ENCODE assay signal across 11 cellular contexts in the genomic region with DNA sequence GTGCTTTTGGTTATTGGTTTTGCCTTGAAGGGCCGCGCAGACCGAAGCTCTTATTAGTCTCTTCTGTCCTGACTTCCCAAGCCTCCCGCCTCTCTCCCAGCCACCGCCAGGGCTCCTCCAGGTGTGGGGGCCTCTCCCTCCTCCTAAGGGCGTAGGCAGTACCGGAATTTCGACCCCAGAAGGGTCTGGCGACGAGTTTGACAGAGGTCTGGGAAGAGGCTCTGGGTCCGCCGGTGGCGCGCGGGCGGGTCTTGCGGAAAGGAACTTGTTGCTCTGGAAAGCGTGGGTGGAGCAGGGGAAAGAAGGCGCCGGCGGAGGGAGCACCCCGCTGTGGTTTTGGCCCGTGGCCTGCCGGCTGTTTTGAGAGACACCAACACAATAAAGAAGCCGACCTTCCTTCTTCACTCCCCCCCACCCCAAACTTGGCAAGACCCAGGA. TPM values are rescaled to one million over a fixed set of nuclear protein-coding genes. Genes with fewer than 3 reads are reported as not detected.
DNase-seq lines count a peak whose midpoint lies in the region; ATAC-seq and TF ChIP-seq lines count a peak whose summit lies in the region.
"Had no signal": no experiment of that assay in that cellular context is flagged by ENCODE, and none has a peak within 500 bp of the region (broad histone marks: within the 10 kb centered on the region; RNA-seq: fewer than 3 reads in every experiment).

No MANE protein-coding gene starts in this region.

- H3K9me3 ChIP-seq in iPS-15b (ENCODE audit: control insufficient read depth, insufficient read depth, low read length) (no peaks in the 10 kb centered on the region), thyroid gland (no peaks in the 10 kb centered on the region), gastroesophageal sphincter (no peaks in the 10 kb centered on the region)

- intact Hi-C loops in thyroid gland (cut with DNase I) = no loop called here

- H3K9ac ChIP-seq in iPS-15b (ENCODE audit: low read depth, low read length) = no peak overlapping the region

- in situ Hi-C loops in GM13977 (cut with MboI; ENCODE audit: low pct_unique_long_range_greater_than_20kb, low sequenced_read_pairs, unreplicated experiment) = no loop called here

- TF ChIP-seq EP300 in gastroesophageal sphincter (IDR thresholded peaks at IDR 0.05) = no peak

- TF ChIP-seq CTCF in thyroid gland (IDR thresholded peaks at IDR 0.05) (no peak), gastroesophageal sphincter (IDR thresholded peaks at IDR 0.05) (no peak), GM13977 (IDR thresholded peaks at IDR 0.05; ENCODE audit: extremely low read depth, insufficient read depth, missing control alignments) (no peak)

- 4% methylated on average over 25 of the region's 25 CpGs for WGBS in thyroid gland, 2 donors
- 1% methylated on average over 18 of the region's 25 CpGs; no CpG with 5 or more reads in 1 of the 2 donors for WGBS in gastroesophageal sphincter (ENCODE audit: low coverage in 1 of 2), 2 donors

- H3K4me3 ChIP-seq in iPS-15b (ENCODE audit: low read depth, low read length) = peak overlapping the region; percentile 53
- H3K4me3 ChIP-seq in thyroid gland (replicated peaks in 1 of 3) = peak overlapping the region; percentile 7 to 45 (median 21)
- H3K4me3 ChIP-seq in gastroesophageal sphincter = peak overlapping the region in 1 of 2 donors; percentile 47

- TF ChIP-seq POLR2A in thyroid gland (IDR thresholded peaks at IDR 0.05) (no peak), gastroesophageal sphincter (IDR thresholded peaks at IDR 0.05) (no peak)

- peaks cover 9% of the 10 kb centered on the region for H3K4me1 ChIP-seq in iPS-15b (ENCODE audit: control insufficient read depth, insufficient read depth, low read length)
- H3K4me1 ChIP-seq in thyroid gland = peaks cover 16 to 20% of the 10 kb centered on the region in 2 donors
- peaks cover 0 to 20% (median 5%) of the 10 kb centered on the region in 3 donors for H3K4me1 ChIP-seq in gastroesophageal sphincter

- H3K36me3 ChIP-seq in iPS-15b (ENCODE audit: control insufficient read depth, insufficient read depth, low read length) (no peaks in the 10 kb centered on the region), thyroid gland (no peaks in the 10 kb centered on the region), gastroesophageal sphincter (no peaks in the 10 kb centered on the region)

- DNase-seq in NCI-H2171 treated with DMSO at 0.1 percent for 48 hours (lab: John Stamatoyannopoulos, UW) (peak; percentile 9), NCI-H2171 (lab: John Stamatoyannopoulos, UW) (no peak), NCI-H748 (lab: John Stamatoyannopoulos, UW; ENCODE audit: unreplicated experiment) (peak; percentile 92), thyroid gland (peak; percentile 56 to 69), GM13977 (ENCODE audit: low spot score) (no peak)
- no peak for DNase-seq in stimulated activated CD8-positive, alpha-beta memory T cell treated with anti-CD3 and anti-CD28 coated beads, Interleukin-4, amount 100 ng/mL, for 48 hours

- ATAC-seq in gastroesophageal sphincter = no peak
- ATAC-seq: activated CD4-positive, CD25-positive, alpha-beta regulatory T cell treated with anti-CD3 and anti-CD28 coated beads, Interleukin-2, amount 50 U/mL, for 24 hours; activated T-helper 17 cell treated with anti-CD3 and anti-CD28 coated beads, Interleukin-2, amount 50 U/mL, for 72 hours had no signal

- no peak overlapping the region for H3K27ac ChIP-seq in thyroid gland
- peak overlapping the region in 1 of 4 donors; percentile 2 for H3K27ac ChIP-seq in gastroesophageal sphincter

- H3K27me3 ChIP-seq in iPS-15b (ENCODE audit: control insufficient read depth, insufficient read depth, low read length) (peaks cover 55% of the 10 kb centered on the region), thyroid gland (no peaks in the 10 kb centered on the region), gastroesophageal sphincter (peaks cover 69% of the 10 kb centered on the region)

RNA-seq across cellular contexts. Expression of gene PCSK2, which starts 1.8 kb away (rescaled TPM):
- total RNA-seq in thyroid gland (100 to 1,000 TPM in 2 of 4 donors, 10 to 100 TPM in 2; 43.2 to 242 (median 112) TPM), gastroesophageal sphincter (1 to 10 TPM; 1.6 to 8.5 (median 4.5) TPM)
- total RNA-seq: activated T-helper 17 cell treated with anti-CD3 and anti-CD28 coated beads, Interleukin-2, amount 50 U/mL, for 72 hours; lung microvascular endothelial cell had no signal

Comparison
In these comparisons a context has a peak if more than half of its experiments do, and no peak if none do; other contexts are left out.
1. DNase-seq: peak in NCI-H2171 treated with DMSO at 0.1 percent for 48 hours (single experiment), NCI-H748 (single experiment) and thyroid gland (2 of 2); none in NCI-H2171 (single experiment), GM13977 (single experiment) and stimulated activated CD8-positive, alpha-beta memory T cell treated with anti-CD3 and anti-CD28 coated beads, Interleukin-4, amount 100 ng/mL, for 48 hours (single experiment).
2. RNA of gene PCSK2, which starts 1.8 kb away (total RNA-seq): 43.2 to 242 TPM in thyroid gland; 1.6 to 8.5 TPM in gastroesophageal sphincter; every median in the first group is over 4 times any median in the second.